In genomic region chr12:121145221-121145620, GRCh38 we compare ENCODE assay signal across 10 cellular contexts. TPM values are rescaled to one million over a fixed set of nuclear protein-coding genes. Genes with fewer than 3 reads are reported as not detected.
DNase-seq lines count a peak whose midpoint lies in the region; ATAC-seq and TF ChIP-seq lines count a peak whose summit lies in the region.
"Had no signal": no experiment of that assay in that cellular context is flagged by ENCODE, and none has a peak within 500 bp of the region (broad histone marks: within the 10 kb centered on the region; RNA-seq: fewer than 3 reads in every experiment).

No MANE protein-coding gene starts in this region.

- no peaks in the 10 kb centered on the region for H3K36me3 Mint-ChIP-seq in CD4-positive, alpha-beta T cell (ENCODE audit: low read depth)
- peaks cover 41% of the 10 kb centered on the region for H3K36me3 Mint-ChIP-seq in activated CD8-positive, alpha-beta T cell treated with anti-CD3 and anti-CD28 coated beads, Interleukin-2, amount 10 ng/mL, durations not matched to agents 7 days and 5 days (ENCODE audit: low read depth)

- no peaks in the 10 kb centered on the region for H3K27me3 ChIP-seq in CD4-positive, alpha-beta T cell (ENCODE audit: control insufficient read depth, insufficient read depth, low read length)
- H3K27me3 ChIP-seq in tibial artery: no peaks in the 10 kb centered on the region

- H3K4me1 Mint-ChIP-seq in CD4-positive, alpha-beta T cell (ENCODE audit: low read depth): peaks cover 21% of the 10 kb centered on the region
- H3K4me1 Mint-ChIP-seq in activated CD8-positive, alpha-beta T cell treated with anti-CD3 and anti-CD28 coated beads, Interleukin-2, amount 10 ng/mL, durations not matched to agents 7 days and 5 days (ENCODE audit: low read depth): peaks cover 25% of the 10 kb centered on the region

- H3K4me3 Mint-ChIP-seq in CD4-positive, alpha-beta T cell: no peak overlapping the region
- no peak overlapping the region for H3K4me3 Mint-ChIP-seq in activated CD8-positive, alpha-beta T cell treated with anti-CD3 and anti-CD28 coated beads, Interleukin-2, amount 10 ng/mL, durations not matched to agents 7 days and 5 days
- H3K4me3 Mint-ChIP-seq: memory B cell had no signal

- H3K36me3 ChIP-seq in tibial artery: peaks cover 0 to 4% (median 0%) of the 10 kb centered on the region in 3 donors

- H3K4me1 ChIP-seq in tibial artery: no peaks in the 10 kb centered on the region

- POLR2A ChIA-PET in CD4-positive, alpha-beta T cell (lab: Charles Lee): no interaction called here
- POLR2A ChIA-PET in activated CD8-positive, alpha-beta T cell treated with anti-CD3 and anti-CD28 coated beads, Interleukin-2, amount 10 ng/mL, durations not matched to agents 7 days and 5 days (lab: Charles Lee): interaction anchor here (0.6 to 0.9 kb wide), 3 partner anchors 12 to 107 kb away, joined by 3 to 4 read pairs (median 4); partner anchors contain the start of gene P2RX7

- no peak overlapping the region for H3K4me3 ChIP-seq in tibial artery

- peak; percentile 39 for ATAC-seq in CD4-positive, alpha-beta T cell (ENCODE audit: poor library complexity)
- ATAC-seq in activated CD8-positive, alpha-beta T cell treated with anti-CD3 and anti-CD28 coated beads, Interleukin-2, amount 10 ng/mL, durations not matched to agents 7 days and 5 days: peak; percentile 49
- peak; percentile 45 for ATAC-seq in left ventricle myocardium superior

- DNase-seq in CD4-positive, alpha-beta T cell: no peak
- DNase-seq in KBM-7 (peak; percentile 67), left ventricle myocardium superior (no peak), mucosa of gallbladder (ENCODE audit: low spot score) (no peak), tibial artery (no peak), OCI-M2 (lab: John Stamatoyannopoulos, UW; ENCODE audit: unreplicated experiment) (no peak), DMS79 treated with DMSO at 0.1 percent for 48 hours (lab: John Stamatoyannopoulos, UW) (no peak)
- peak; percentile 49 for DNase-seq in activated CD8-positive, alpha-beta T cell treated with anti-CD3 and anti-CD28 coated beads, Interleukin-2, amount 10 ng/mL, durations not matched to agents 7 days and 5 days

- in situ Hi-C loops in KBM-7 (cut with MboI; ENCODE audit: low pct_unique_long_range_greater_than_20kb, low sequenced_read_pairs): no loop called here

- CTCF ChIA-PET in CD4-positive, alpha-beta T cell (lab: Charles Lee): no interaction called here
- CTCF ChIA-PET in activated CD8-positive, alpha-beta T cell treated with anti-CD3 and anti-CD28 coated beads, Interleukin-2, amount 10 ng/mL, durations not matched to agents 7 days and 5 days (lab: Charles Lee): interaction anchor here (0.9 to 1.2 kb wide), 2 partner anchors 14 to 30 kb away, joined by 3 read pairs; no protein-coding TSS in a partner anchor

- no peak overlapping the region for H3K27ac ChIP-seq in CD4-positive, alpha-beta T cell (ENCODE audit: low read depth, low read length)
- no peak overlapping the region for H3K27ac ChIP-seq in tibial artery

- TF ChIP-seq CTCF in CD4-positive, alpha-beta T cell (IDR thresholded peaks at IDR 0.05): no peak
- TF ChIP-seq CTCF in tibial artery (IDR thresholded peaks at IDR 0.05): no peak

- H3K9me3 ChIP-seq in CD4-positive, alpha-beta T cell (ENCODE audit: control insufficient read depth, low read length): no peaks in the 10 kb centered on the region
- H3K9me3 ChIP-seq in tibial artery: no peaks in the 10 kb centered on the region

- no peak overlapping the region for H3K27ac Mint-ChIP-seq in CD4-positive, alpha-beta T cell
- peak overlapping the region; percentile 84 for H3K27ac Mint-ChIP-seq in activated CD8-positive, alpha-beta T cell treated with anti-CD3 and anti-CD28 coated beads, Interleukin-2, amount 10 ng/mL, durations not matched to agents 7 days and 5 days
- H3K27ac Mint-ChIP-seq: memory B cell had no signal

- intact Hi-C loops in CD4-positive, alpha-beta T cell (cut with DNase I, micrococcal nuclease): no loop called here
- intact Hi-C loops in left ventricle myocardium superior (cut with micrococcal nuclease) (no loop called here), tibial artery (cut with DNase I; ENCODE audit: low total_unique reads) (no loop called here)

- H3K27me3 Mint-ChIP-seq in CD4-positive, alpha-beta T cell: no peaks in the 10 kb centered on the region
- H3K27me3 Mint-ChIP-seq in activated CD8-positive, alpha-beta T cell treated with anti-CD3 and anti-CD28 coated beads, Interleukin-2, amount 10 ng/mL, durations not matched to agents 7 days and 5 days (ENCODE audit: low read depth): no peaks in the 10 kb centered on the region
- H3K27me3 Mint-ChIP-seq: memory B cell had no signal

- H3K9me3 Mint-ChIP-seq in CD4-positive, alpha-beta T cell: no peaks in the 10 kb centered on the region
- H3K9me3 Mint-ChIP-seq in activated CD8-positive, alpha-beta T cell treated with anti-CD3 and anti-CD28 coated beads, Interleukin-2, amount 10 ng/mL, durations not matched to agents 7 days and 5 days (ENCODE audit: insufficient read depth): no peaks in the 10 kb centered on the region

RNA-seq across cellular contexts. Expression of gene P2RX7, which starts 12.5 kb away (rescaled TPM):
- total RNA-seq in CD4-positive, alpha-beta T cell: 1 to 10 TPM; 4.6 to 4.8 TPM
- total RNA-seq in activated CD8-positive, alpha-beta T cell treated with anti-CD3 and anti-CD28 coated beads, Interleukin-2, amount 10 ng/mL, durations not matched to agents 7 days and 5 days: 1 to 10 TPM; 8.9 to 9.7 TPM
- total RNA-seq in left ventricle myocardium superior (1.9 TPM), mucosa of gallbladder (7.7 TPM)
- total RNA-seq: epithelial cell of proximal tubule had no signal

Comparison
In these comparisons a context has a peak if more than half of its experiments do, and no peak if none do; other contexts are left out.
1. DNase-seq: peak in KBM-7 (single experiment) and activated CD8-positive, alpha-beta T cell treated with anti-CD3 and anti-CD28 coated beads, Interleukin-2, amount 10 ng/mL, durations not matched to agents 7 days and 5 days (single experiment); none in CD4-positive, alpha-beta T cell (0 of 10), left ventricle myocardium superior (single experiment), mucosa of gallbladder (single experiment), tibial artery (0 of 2), OCI-M2 (single experiment) and DMS79 treated with DMSO at 0.1 percent for 48 hours (single experiment).
2. Peak in every context shown above with its lines, with median percentiles within 50 percentile points of each other: ATAC-seq.